1 cellular context compared by ENCODE assay signal in genomic region chr17:42449838-42450237, GRCh38.
A peak's percentile ranks its signal among the peaks of the same experiment; 100 is the strongest.
TF ChIP-seq lines count a peak whose summit lies in the region.

No MANE protein-coding gene starts in this region.

TF ChIP-seq in K562, 482 proteins besides CTCF, POLR2A, EP300 and RAD21:
- TF ChIP-seq SOX6 (IDR thresholded peaks at IDR 0.05): 0 out of 2 replicates have a peak, but pooled peaks have one; percentile 27
- 0 out of 4 replicates have a peak, but pooled peaks of 1 of the 2 experiments have one; percentile 20 for TF ChIP-seq TRIM24 (IDR thresholded peaks at IDR 0.05)
- peak; percentile 70 for TF ChIP-seq DPF2 (IDR thresholded peaks at IDR 0.05)
- TF ChIP-seq SMARCA4 (IDR thresholded peaks at IDR 0.05): 0 out of 2 replicates have a peak, but pooled peaks have one; percentile 18
- peak; percentile 22; the same call in 1 of the 2 replicates for TF ChIP-seq TAL1 (IDR thresholded peaks at IDR 0.05)
- peak; percentile 66 for TF ChIP-seq CBFA2T3 (IDR thresholded peaks at IDR 0.05)
- TF ChIP-seq CBFA2T2 (conservative IDR thresholded peaks at IDR 0.05): 0 out of 2 replicates have a peak, but pooled peaks have one; percentile 34
- TF ChIP-seq FOXK2 (conservative IDR thresholded peaks at IDR 0.05 in 1 of 2, IDR thresholded peaks at IDR 0.05 in 1 of 2; ENCODE audit: low read depth in 2 of 2): peak in 1 of 2 experiments; percentile 50; a peak in 1 of 4 replicates
